Comparison of ENCODE assay signal across 8 cellular contexts in the genomic region with DNA sequence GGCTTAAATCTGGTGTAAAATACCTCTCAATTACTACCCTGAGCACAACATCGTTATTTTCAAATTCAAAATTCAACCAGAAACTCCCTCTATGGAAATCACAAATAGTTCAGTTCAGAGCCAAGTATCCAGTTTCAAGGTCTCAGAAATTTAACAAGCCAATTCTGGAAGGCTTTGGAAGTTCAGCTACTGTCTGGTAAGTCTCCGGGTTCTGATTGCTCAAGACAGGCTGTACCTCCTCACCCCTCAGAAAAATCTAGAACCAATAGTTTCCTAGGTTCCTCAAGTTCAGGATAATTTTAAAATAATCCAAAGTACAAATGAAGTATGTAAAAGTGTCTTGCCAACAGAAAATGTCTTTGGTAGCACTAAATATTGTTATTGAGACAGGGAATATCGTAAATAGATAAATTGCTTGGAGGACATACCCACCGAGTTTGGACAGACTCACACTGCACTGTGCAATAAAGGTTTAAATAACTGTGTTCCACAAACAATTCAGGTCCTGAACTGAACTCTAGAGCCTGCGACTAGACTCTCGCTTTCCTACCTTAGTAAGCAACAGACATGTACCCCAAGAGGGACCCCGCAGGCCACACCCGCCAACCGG. TPM values are rescaled to one million over a fixed set of nuclear protein-coding genes. Genes with fewer than 3 reads are reported as not detected.
A peak's percentile ranks its signal among the peaks of the same experiment; 100 is the strongest.
DNase-seq lines count a peak whose midpoint lies in the region; ATAC-seq, FAIRE-seq and TF ChIP-seq lines count a peak whose summit lies in the region.

No MANE protein-coding gene starts in this region.

- no peak for TF ChIP-seq POLR2A in H54 (IDR thresholded peaks at IDR 0.05; ENCODE audit: low read depth, low read length)

- H3K36me3 ChIP-seq in BE2C (no peaks in the 10 kb centered on the region), bronchial epithelial cell (ENCODE audit: control insufficient read depth, insufficient read depth, low read length) (no peaks in the 10 kb centered on the region)

- H3K9me3 ChIP-seq in BE2C (no peaks in the 10 kb centered on the region), mononuclear cell (ENCODE audit: low read depth, low read length) (no peaks in the 10 kb centered on the region)

- H3K27me3 ChIP-seq in BE2C (no peaks in the 10 kb centered on the region; the same call in 1 of the 2 replicates), bronchial epithelial cell (ENCODE audit: control insufficient read depth, insufficient read depth, low read length) (no peaks in the 10 kb centered on the region), mononuclear cell (ENCODE audit: insufficient read depth, low read length) (peaks cover 7% of the 10 kb centered on the region)

- FAIRE-seq in bronchial epithelial cell (lab: Jason Lieb, UNC) (no peak), H54 (lab: Jason Lieb, UNC) (no peak)

- ATAC-seq in HG02763 (IDR thresholded peaks at IDR 0.05; ENCODE audit: unreplicated experiment) (no peak), HG03342 (IDR thresholded peaks at IDR 0.05; ENCODE audit: unreplicated experiment) (no peak)

- H3K4me3 ChIP-seq in BE2C (ENCODE audit: low read depth, low read length): peak overlapping the region; percentile 96
- peak overlapping the region; percentile 61 for H3K4me3 ChIP-seq in bronchial epithelial cell (ENCODE audit: low read depth, low read length)
- H3K4me3 ChIP-seq in mononuclear cell (ENCODE audit: low read length): peak overlapping the region; percentile 91

- H3K4me1 ChIP-seq in BE2C: no peaks in the 10 kb centered on the region; the same call in 1 of the 2 replicates
- H3K4me1 ChIP-seq in mononuclear cell (ENCODE audit: insufficient read depth, low read length): peaks cover 26% of the 10 kb centered on the region

- no peak for DNase-seq in BE2C
- DNase-seq in KG1 (lab: John Stamatoyannopoulos, UW): peak; percentile 49
- DNase-seq in bronchial epithelial cell (ENCODE audit: low read depth): peak; percentile 31
- DNase-seq in H54 (ENCODE audit: insufficient read length, low spot score): no peak
- no peak for DNase-seq in NCI-H2196 treated with DMSO at 0.1 percent for 48 hours (lab: John Stamatoyannopoulos, UW; ENCODE audit: unreplicated experiment)

- TF ChIP-seq CTCF in BE2C (IDR thresholded peaks at IDR 0.05; ENCODE audit: low read depth, low read length) (no peak), bronchial epithelial cell (IDR thresholded peaks at IDR 0.05; ENCODE audit: insufficient read depth, low read length, severe bottlenecking) (no peak)

RNA-seq across cellular contexts. Expression of gene ATG5, which starts 0.7 kb away (rescaled TPM):
- polyA plus RNA-seq in BE2C (2012; ENCODE audit: insufficient read depth, insufficient read length, low read depth): 21.7 TPM
- total RNA-seq in bronchial epithelial cell: 56.6 and 76.0 TPM in 2 replicates
- 62.8 TPM for total RNA-seq in mononuclear cell

RNA-seq across cellular contexts. Expression of gene CRYBG1, which starts 35.7 kb away (rescaled TPM):
- polyA plus RNA-seq in BE2C (2012; ENCODE audit: insufficient read depth, insufficient read length, low read depth): 0.15 TPM
- total RNA-seq in bronchial epithelial cell (45.0 and 73.2 TPM in 2 replicates), mononuclear cell (60.9 TPM)

Comparison
In these comparisons a context has a peak if more than half of its experiments do, and no peak if none do; other contexts are left out.
1. DNase-seq: peak in KG1 (single experiment) and bronchial epithelial cell (single experiment); none in BE2C (single experiment), H54 (single experiment) and NCI-H2196 treated with DMSO at 0.1 percent for 48 hours (single experiment).
2. Peak in every context shown above with its lines, with median percentiles within 50 percentile points of each other: H3K4me3 ChIP-seq.